In genomic region chr6:35722121-35722761, GRCh38 we compare ENCODE assay signal across 1 cellular context.
TF ChIP-seq lines count a peak whose summit lies in the region.

No MANE protein-coding gene starts in this region.

TF ChIP-seq in HepG2, 621 proteins besides CTCF, POLR2A, EP300 and RAD21 (continued from another document and continues in another):
- TF ChIP-seq SNAPC4 (CRISPR knock-in tag; IDR thresholded peaks at IDR 0.05) = no peak
- TF ChIP-seq NR2F1 (CRISPR knock-in tag; IDR thresholded peaks at IDR 0.05) = no peak
- no peak for TF ChIP-seq BRCA1 (CRISPR knock-in tag; IDR thresholded peaks at IDR 0.05)
- TF ChIP-seq ZNF367 (CRISPR knock-in tag; IDR thresholded peaks at IDR 0.05; ENCODE audit: borderline replicate concordance) = no peak
- no peak for TF ChIP-seq MYPOP (CRISPR knock-in tag; IDR thresholded peaks at IDR 0.05)
- 0 out of 2 replicates have a peak, but pooled peaks have one; percentile 33 for TF ChIP-seq ZNF878 (CRISPR knock-in tag; IDR thresholded peaks at IDR 0.05)
- TF ChIP-seq ZNF446 (CRISPR knock-in tag; IDR thresholded peaks at IDR 0.05) = no peak
- TF ChIP-seq IRF2 (CRISPR knock-in tag; IDR thresholded peaks at IDR 0.05) = 0 out of 2 replicates have a peak, but pooled peaks have one; percentile 33
- peak; percentile 21; the same call in 1 of the 2 replicates for TF ChIP-seq ZNF614 (CRISPR knock-in tag; IDR thresholded peaks at IDR 0.05; ENCODE audit: borderline replicate concordance)
- no peak for TF ChIP-seq GPN1 (CRISPR knock-in tag; IDR thresholded peaks at IDR 0.05; ENCODE audit: borderline replicate concordance)
- no peak for TF ChIP-seq ZNF567 (CRISPR knock-in tag; IDR thresholded peaks at IDR 0.05; ENCODE audit: borderline replicate concordance)
- no peak for TF ChIP-seq RELA (CRISPR knock-in tag; IDR thresholded peaks at IDR 0.05)
- TF ChIP-seq CENPX (CRISPR knock-in tag; IDR thresholded peaks at IDR 0.05) = no peak
- no peak for TF ChIP-seq NAIF1 (CRISPR knock-in tag; IDR thresholded peaks at IDR 0.05; ENCODE audit: borderline replicate concordance)
- no peak for TF ChIP-seq ZSCAN12 (CRISPR knock-in tag; IDR thresholded peaks at IDR 0.05)
- no peak for TF ChIP-seq GFI1 (CRISPR knock-in tag; IDR thresholded peaks at IDR 0.05; ENCODE audit: borderline replicate concordance)
- TF ChIP-seq ZNF276 (CRISPR knock-in tag; IDR thresholded peaks at IDR 0.05; ENCODE audit: low read depth) = no peak
- TF ChIP-seq ZNF33B (CRISPR knock-in tag; IDR thresholded peaks at IDR 0.05) = no peak
- TF ChIP-seq ZNF143 (CRISPR knock-in tag; IDR thresholded peaks at IDR 0.05) = no peak
- TF ChIP-seq TFDP2 (CRISPR knock-in tag; IDR thresholded peaks at IDR 0.05) = peak; percentile 60
- TF ChIP-seq ZEB1 (IDR thresholded peaks at IDR 0.05; ENCODE audit: insufficient replicate concordance, low read depth) = no peak
- TF ChIP-seq SP4 (CRISPR knock-in tag; IDR thresholded peaks at IDR 0.05) = 0 out of 2 replicates have a peak, but pooled peaks have one; percentile 21
- TF ChIP-seq RBFOX2 (IDR thresholded peaks at IDR 0.05; ENCODE audit: low read depth, low read length) = no peak
- TF ChIP-seq MIER3 (CRISPR knock-in tag; IDR thresholded peaks at IDR 0.05; ENCODE audit: borderline replicate concordance) = no peak
- peak; percentile 72; the same call in 1 of the 2 replicates for TF ChIP-seq DMAP1 (CRISPR knock-in tag; IDR thresholded peaks at IDR 0.05)
- no peak for TF ChIP-seq EHMT2 (IDR thresholded peaks at IDR 0.05; ENCODE audit: borderline replicate concordance, low read depth, low read length)
- no peak for TF ChIP-seq ATM (IDR thresholded peaks at IDR 0.05; ENCODE audit: borderline replicate concordance)
- peak; percentile 60; the same call in 1 of the 2 replicates for TF ChIP-seq ZNF574 (CRISPR knock-in tag; IDR thresholded peaks at IDR 0.05)
- no peak for TF ChIP-seq MAFG (CRISPR knock-in tag; IDR thresholded peaks at IDR 0.05)
- no peak for TF ChIP-seq LRRFIP1 (CRISPR knock-in tag; conservative IDR thresholded peaks at IDR 0.05)
- TF ChIP-seq HOXA5 (CRISPR knock-in tag; IDR thresholded peaks at IDR 0.05) = no peak
- no peak for TF ChIP-seq DMTF1 (CRISPR knock-in tag; IDR thresholded peaks at IDR 0.05)
- 0 out of 2 replicates have a peak, but pooled peaks have one; percentile 23 for TF ChIP-seq ZKSCAN5 (CRISPR knock-in tag; IDR thresholded peaks at IDR 0.05)
- TF ChIP-seq ZNF556 (CRISPR knock-in tag; IDR thresholded peaks at IDR 0.05; ENCODE audit: borderline replicate concordance) = 0 out of 2 replicates have a peak, but pooled peaks have one; percentile 41
- TF ChIP-seq JUN (CRISPR knock-in tag; IDR thresholded peaks at IDR 0.05) = no peak
- peak; percentile 58 for TF ChIP-seq ZFX (CRISPR knock-in tag; IDR thresholded peaks at IDR 0.05; ENCODE audit: low read depth)
- TF ChIP-seq ZNF597 (CRISPR knock-in tag; IDR thresholded peaks at IDR 0.05) = no peak
